ENCODE assay signal across 28 cellular contexts in genomic region chrX:153954618-153955450, GRCh38. TPM values are rescaled to one million over a fixed set of nuclear protein-coding genes. Genes with fewer than 3 reads are reported as not detected.
DNase-seq lines count a peak whose midpoint lies in the region; ATAC-seq and TF ChIP-seq lines count a peak whose summit lies in the region.
"Had no signal": no experiment of that assay in that cellular context is flagged by ENCODE, and none has a peak within 500 bp of the region (broad histone marks: within the 10 kb centered on the region; RNA-seq: fewer than 3 reads in every experiment).

No MANE protein-coding gene starts in this region.

- BruUV-seq in IMR-90 (replicated peaks; lab: Mats Ljungman, UMichigan), result TSS peak; percentile 50

- H3K27ac ChIP-seq in IMR-90 (ENCODE audit: insufficient read depth, low read length), result no peak overlapping the region
- H3K27ac ChIP-seq in gastroesophageal sphincter, result peak overlapping the region; percentile 83 to 90 (median 88)
- H3K27ac ChIP-seq: body of pancreas, ovary had no signal

- H3K4me3 ChIP-seq in IMR-90 (ENCODE audit: insufficient read depth, low read depth, low read length) (no peak overlapping the region), gastroesophageal sphincter (peak overlapping the region in 1 of 2 donors; percentile 44)
- H3K4me3 ChIP-seq: body of pancreas, ovary had no signal

- 90% methylated on average over 21 of the region's 50 CpGs; no CpG with 5 or more reads in 1 of the 2 experiments for WGBS in IMR-90 (ENCODE audit: extremely low coverage in 2 of 2, insufficient read length in 1 of 2), 2 experiments
- WGBS in gastroesophageal sphincter (ENCODE audit: low coverage in 1 of 2), 2 donors, result no CpG with 5 or more reads among the region's 50 CpGs

- no peak overlapping the region for H3K4ac ChIP-seq in IMR-90 (ENCODE audit: low read depth, low read length)

- dilution Hi-C loops in IMR-90 (cut with HindIII; ENCODE audit: low sequenced_read_pairs, unreplicated experiment), result no loop called here

- H3K18ac ChIP-seq in IMR-90 (ENCODE audit: low read depth, low read length), result no peak overlapping the region

- H3K56ac ChIP-seq in IMR-90 (ENCODE audit: extremely low read depth, insufficient read depth, low read length), result no peak overlapping the region

- no peak for TF ChIP-seq POLR2A in IMR-90 (IDR thresholded peaks at IDR 0.05; ENCODE audit: low read depth, low read length)
- no peak for TF ChIP-seq POLR2A in gastroesophageal sphincter (IDR thresholded peaks at IDR 0.05)

- no peak overlapping the region for H2BK5ac ChIP-seq in IMR-90 (ENCODE audit: low read depth, low read length, poor library complexity, severe bottlenecking)

- no peak overlapping the region for H3K4me2 ChIP-seq in IMR-90 (ENCODE audit: low read depth, low read length)

- H4K91ac ChIP-seq in IMR-90 (ENCODE audit: insufficient read depth, low read depth, low read length), result no peak overlapping the region

- peaks cover 4% of the 10 kb centered on the region for H3K4me1 ChIP-seq in IMR-90 (ENCODE audit: control insufficient read depth, insufficient read depth, low read length)
- H3K4me1 ChIP-seq in gastroesophageal sphincter, result peaks cover 0 to 55% (median 0%) of the 10 kb centered on the region in 3 donors
- H3K4me1 ChIP-seq: body of pancreas had no signal

- TF ChIP-seq RAD21 in IMR-90 (IDR thresholded peaks at IDR 0.05; ENCODE audit: low read length), result no peak

- no peak for TF ChIP-seq EP300 in gastroesophageal sphincter (IDR thresholded peaks at IDR 0.05)

- intact Hi-C loops in activated CD4-positive, alpha-beta T cell treated with anti-CD3 and anti-CD28 coated beads, Interleukin-2, amount 10 ng/mL, durations not matched to agents 24 days and 14 days (cut with micrococcal nuclease), result no loop called here
- intact Hi-C loops in IMR-90 (cut with micrococcal nuclease), result no loop called here

- no peak overlapping the region for H2AK9ac ChIP-seq in IMR-90 (replicated peaks; ENCODE audit: low read depth, low read length, poor library complexity)

- no peak overlapping the region for H3K23ac ChIP-seq in IMR-90 (ENCODE audit: low read depth, low read length)

- H3K9ac ChIP-seq in IMR-90 (ENCODE audit: low read depth, low read length), result no peak overlapping the region

- H2BK20ac ChIP-seq in IMR-90 (ENCODE audit: low read depth, low read length), result no peak overlapping the region

- H4K5ac ChIP-seq in IMR-90 (ENCODE audit: low read depth, low read length), result no peak overlapping the region

- H2BK120ac ChIP-seq in IMR-90 (ENCODE audit: low read depth, low read length), result no peak overlapping the region

- no peaks in the 10 kb centered on the region for H3K9me3 Mint-ChIP-seq in activated CD4-positive, alpha-beta T cell treated with anti-CD3 and anti-CD28 coated beads, Interleukin-2, amount 10 ng/mL, durations not matched to agents 24 days and 14 days
- no peaks in the 10 kb centered on the region for H3K9me3 Mint-ChIP-seq in stimulated activated effector memory CD8-positive, alpha-beta T cell treated with anti-CD3 and anti-CD28 coated beads, Interleukin-12 subunit alpha, Interleukin-12 subunit beta, amount 100 ng/mL, for 72 hours
- H3K9me3 Mint-ChIP-seq: natural killer cell treated with Interleukin-12 subunit alpha and Interleukin-12 subunit beta and Interleukin-15 and Interleukin-18, amount 100 ng/mL, for 72 hours; stimulated activated naive CD8-positive, alpha-beta T cell treated with anti-CD3 and anti-CD28 coated beads, Interleukin-15, amount 100 ng/mL, for 72 hours had no signal

- H4K8ac ChIP-seq in IMR-90 (ENCODE audit: low read depth in 2 of 2, low read length in 2 of 2), result no peak overlapping the region

- POLR2A ChIA-PET in IMR-90 (lab: Charles Lee; ENCODE audit: unreplicated experiment), result no interaction called here

- no peak for DNase-seq in activated CD4-positive, alpha-beta T cell treated with anti-CD3 and anti-CD28 coated beads, Interleukin-2, amount 10 ng/mL, durations not matched to agents 24 days and 14 days
- DNase-seq in activated CD4-positive, alpha-beta T cell treated with anti-CD3 and anti-CD28 coated beads for 4 hours, result no peak
- DNase-seq in IMR-90 (no peak), NCI-H82 treated with DMSO at 0.1 percent for 48 hours (lab: John Stamatoyannopoulos, UW; ENCODE audit: unreplicated experiment) (no peak)
- DNase-seq in stimulated activated effector memory CD8-positive, alpha-beta T cell treated with anti-CD3 and anti-CD28 coated beads, Interleukin-12 subunit alpha, Interleukin-12 subunit beta, amount 100 ng/mL, for 72 hours (ENCODE audit: low spot score in 2 of 2), result no peak
- DNase-seq: activated CD4-positive, alpha-beta T cell treated with anti-CD3 and anti-CD28 coated beads for 48 hours; activated effector memory CD4-positive, alpha-beta T cell treated with anti-CD3 and anti-CD28 coated beads, Interleukin-2, amount 50 U/mL, for 16 hours; AML-193; body of pancreas; DMS79; GF-D8; KG1; left ventricle myocardium superior; midbrain; NCI-H146; NCI-H2171; NCI-H524 treated with DMSO at 0.1 percent for 48 hours; ovary; RPMI8226; stimulated activated CD4-positive, alpha-beta T cell treated with anti-CD3 and anti-CD28 coated beads, Interleukin-4, amount 100 ng/mL, for 4 hours; stimulated activated naive CD8-positive, alpha-beta T cell treated with anti-CD3 and anti-CD28 coated beads, Interleukin-15, amount 100 ng/mL, for 72 hours; T-helper 2 cell; trophoblast cell had no signal

- peak overlapping the region; percentile 41 for H3K27ac Mint-ChIP-seq in activated CD4-positive, alpha-beta T cell treated with anti-CD3 and anti-CD28 coated beads, Interleukin-2, amount 10 ng/mL, durations not matched to agents 24 days and 14 days
- H3K27ac Mint-ChIP-seq in stimulated activated effector memory CD8-positive, alpha-beta T cell treated with anti-CD3 and anti-CD28 coated beads, Interleukin-12 subunit alpha, Interleukin-12 subunit beta, amount 100 ng/mL, for 72 hours, result peak overlapping the region; percentile 32
- H3K27ac Mint-ChIP-seq: natural killer cell treated with Interleukin-12 subunit alpha and Interleukin-12 subunit beta and Interleukin-15 and Interleukin-18, amount 100 ng/mL, for 72 hours had no signal

- H3K4me3 Mint-ChIP-seq in activated CD4-positive, alpha-beta T cell treated with anti-CD3 and anti-CD28 coated beads, Interleukin-2, amount 10 ng/mL, durations not matched to agents 24 days and 14 days, result no peak overlapping the region
- H3K4me3 Mint-ChIP-seq in stimulated activated effector memory CD8-positive, alpha-beta T cell treated with anti-CD3 and anti-CD28 coated beads, Interleukin-12 subunit alpha, Interleukin-12 subunit beta, amount 100 ng/mL, for 72 hours, result no peak overlapping the region
- H3K4me3 Mint-ChIP-seq: natural killer cell treated with Interleukin-12 subunit alpha and Interleukin-12 subunit beta and Interleukin-15 and Interleukin-18, amount 100 ng/mL, for 72 hours; stimulated activated naive CD8-positive, alpha-beta T cell treated with anti-CD3 and anti-CD28 coated beads, Interleukin-15, amount 100 ng/mL, for 72 hours had no signal

- no peaks in the 10 kb centered on the region for H3K27me3 Mint-ChIP-seq in activated CD4-positive, alpha-beta T cell treated with anti-CD3 and anti-CD28 coated beads, Interleukin-2, amount 10 ng/mL, durations not matched to agents 24 days and 14 days
- H3K27me3 Mint-ChIP-seq: natural killer cell treated with Interleukin-12 subunit alpha and Interleukin-12 subunit beta and Interleukin-15 and Interleukin-18, amount 100 ng/mL, for 72 hours; stimulated activated naive CD8-positive, alpha-beta T cell treated with anti-CD3 and anti-CD28 coated beads, Interleukin-15, amount 100 ng/mL, for 72 hours had no signal

- no peaks in the 10 kb centered on the region for H4K20me1 ChIP-seq in IMR-90 (ENCODE audit: insufficient read depth, low read length)

- in situ Hi-C loops in IMR-90 (cut with MboI; ENCODE audit: low sequenced_read_pairs), result no loop called here

- no peak overlapping the region for H2BK15ac ChIP-seq in IMR-90 (ENCODE audit: low read depth, low read length)

- CTCF ChIA-PET in IMR-90 (lab: Yijun Ruan, JAX), result no interaction called here

- peaks cover 40% of the 10 kb centered on the region for H3K36me3 Mint-ChIP-seq in activated CD4-positive, alpha-beta T cell treated with anti-CD3 and anti-CD28 coated beads, Interleukin-2, amount 10 ng/mL, durations not matched to agents 24 days and 14 days (ENCODE audit: low read depth)
- peaks cover 78% of the 10 kb centered on the region for H3K36me3 Mint-ChIP-seq in stimulated activated effector memory CD8-positive, alpha-beta T cell treated with anti-CD3 and anti-CD28 coated beads, Interleukin-12 subunit alpha, Interleukin-12 subunit beta, amount 100 ng/mL, for 72 hours
- H3K36me3 Mint-ChIP-seq: natural killer cell treated with Interleukin-12 subunit alpha and Interleukin-12 subunit beta and Interleukin-15 and Interleukin-18, amount 100 ng/mL, for 72 hours had no signal

- peaks cover 4% of the 10 kb centered on the region for H3K4me1 Mint-ChIP-seq in activated CD4-positive, alpha-beta T cell treated with anti-CD3 and anti-CD28 coated beads, Interleukin-2, amount 10 ng/mL, durations not matched to agents 24 days and 14 days
- H3K4me1 Mint-ChIP-seq in stimulated activated effector memory CD8-positive, alpha-beta T cell treated with anti-CD3 and anti-CD28 coated beads, Interleukin-12 subunit alpha, Interleukin-12 subunit beta, amount 100 ng/mL, for 72 hours, result no peaks in the 10 kb centered on the region

- H3K14ac ChIP-seq in IMR-90 (replicated peaks; ENCODE audit: low read depth, low read length), result no peak overlapping the region

- H3K79me1 ChIP-seq in IMR-90 (ENCODE audit: low read depth in 1 of 2, low read length in 2 of 2), result peaks cover 0 to 6% of the 10 kb centered on the region in 2 experiments; a peak in 2 of 4 replicates

- H3K27me3 ChIP-seq in IMR-90 (ENCODE audit: control insufficient read depth, insufficient read depth, low read length), result no peaks in the 10 kb centered on the region
- no peaks in the 10 kb centered on the region for H3K27me3 ChIP-seq in gastroesophageal sphincter
- H3K27me3 ChIP-seq: body of pancreas, ovary had no signal

- no peak for TF ChIP-seq CTCF in IMR-90 (conservative IDR thresholded peaks at IDR 0.05; ENCODE audit: low read depth, low read length)
- no peak for TF ChIP-seq CTCF in gastroesophageal sphincter (IDR thresholded peaks at IDR 0.05)

- no peak for ATAC-seq in IMR-90 (ENCODE audit: low read depth)
- no peak for ATAC-seq in gastroesophageal sphincter
- ATAC-seq in stimulated activated effector memory CD8-positive, alpha-beta T cell treated with anti-CD3 and anti-CD28 coated beads, Interleukin-12 subunit alpha, Interleukin-12 subunit beta, amount 100 ng/mL, for 72 hours, result no peak
- ATAC-seq in GM18867 (IDR thresholded peaks at IDR 0.05; ENCODE audit: unreplicated experiment), result no peak
- no peak for ATAC-seq in GM19395 (IDR thresholded peaks at IDR 0.05; ENCODE audit: unreplicated experiment)
- ATAC-seq: body of pancreas; natural killer cell treated with Interleukin-12 subunit alpha and Interleukin-12 subunit beta and Interleukin-15 and Interleukin-18, amount 100 ng/mL, for 72 hours; right cardiac atrium; stimulated activated naive CD8-positive, alpha-beta T cell treated with anti-CD3 and anti-CD28 coated beads, Interleukin-15, amount 100 ng/mL, for 72 hours had no signal

- H3K9me3 ChIP-seq in IMR-90 (ENCODE audit: control insufficient read depth, insufficient read depth, low read length), result no peaks in the 10 kb centered on the region
- no peaks in the 10 kb centered on the region for H3K9me3 ChIP-seq in gastroesophageal sphincter
- H3K9me3 ChIP-seq: body of pancreas, ovary had no signal

- no peak overlapping the region for H2AFZ ChIP-seq in IMR-90 (replicated peaks; ENCODE audit: low read length, poor library complexity)

- no peaks in the 10 kb centered on the region for H3K9me1 ChIP-seq in IMR-90 (ENCODE audit: insufficient read depth, low read length)

- peaks cover 82% of the 10 kb centered on the region for H3K36me3 ChIP-seq in IMR-90 (ENCODE audit: control insufficient read depth, insufficient read depth, low read length)
- peaks cover 0 to 91% of the 10 kb centered on the region in 2 donors for H3K36me3 ChIP-seq in gastroesophageal sphincter
- H3K36me3 ChIP-seq: ovary had no signal

- no peak overlapping the region for H2AK5ac ChIP-seq in IMR-90 (ENCODE audit: low read depth, low read length)

RNA-seq across cellular contexts. Expression of gene RENBP, which starts 10.4 kb away (rescaled TPM):
- 13.7 and 15.1 TPM in 2 replicates for total RNA-seq in activated CD4-positive, alpha-beta T cell treated with anti-CD3 and anti-CD28 coated beads, Interleukin-2, amount 10 ng/mL, durations not matched to agents 24 days and 14 days
- total RNA-seq in IMR-90 (2012; rRNA removed), result 0.18 TPM in 1 of 2 replicates, not detected in the other
- 0.10 and 0.15 TPM in 2 replicates for polyA plus RNA-seq in IMR-90 (2012; rRNA removed)
- polyA plus RNA-seq in IMR-90 (2012; cell fraction: cytosol; rRNA removed), result 0.13 TPM in 1 of 2 replicates, not detected in the other
- 0.35 and 0.52 TPM in 2 replicates for polyA plus RNA-seq in IMR-90 (2012; cell fraction: nucleus; rRNA removed; ENCODE audit: low replicate concordance)
- total RNA-seq in gastroesophageal sphincter, result 10 to 100 TPM in 3 of 4 donors, 1 to 10 TPM in 1; 8.1 to 15.0 (median 12.5) TPM

RNA-seq across cellular contexts. Expression of gene HCFC1, which starts 16.8 kb away (rescaled TPM):
- 107 and 109 TPM in 2 replicates for total RNA-seq in activated CD4-positive, alpha-beta T cell treated with anti-CD3 and anti-CD28 coated beads, Interleukin-2, amount 10 ng/mL, durations not matched to agents 24 days and 14 days
- total RNA-seq in IMR-90 (2012; rRNA removed) (3.2 and 4.4 TPM in 2 replicates), gastroesophageal sphincter (10 to 100 TPM; 32.9 to 94.4 (median 43.1) TPM)
- 17.6 and 19.0 TPM in 2 replicates for polyA plus RNA-seq in IMR-90 (2012; rRNA removed)
- polyA plus RNA-seq in IMR-90 (2012; cell fraction: cytosol; rRNA removed), result 12.9 and 16.8 TPM in 2 replicates
- polyA plus RNA-seq in IMR-90 (2012; cell fraction: nucleus; rRNA removed; ENCODE audit: low replicate concordance), result 21.4 and 46.2 TPM in 2 replicates

RNA-seq across cellular contexts. Expression of gene TMEM187, which starts 17.7 kb away (rescaled TPM):
- 2.4 and 3.8 TPM in 2 replicates for total RNA-seq in activated CD4-positive, alpha-beta T cell treated with anti-CD3 and anti-CD28 coated beads, Interleukin-2, amount 10 ng/mL, durations not matched to agents 24 days and 14 days
- total RNA-seq in IMR-90 (2012; rRNA removed), result 2.8 and 3.4 TPM in 2 replicates
- 6.2 and 6.3 TPM in 2 replicates for polyA plus RNA-seq in IMR-90 (2012; rRNA removed)
- 4.8 and 12.1 TPM in 2 replicates for polyA plus RNA-seq in IMR-90 (2012; cell fraction: cytosol; rRNA removed)
- 3.3 and 9.5 TPM in 2 replicates for polyA plus RNA-seq in IMR-90 (2012; cell fraction: nucleus; rRNA removed; ENCODE audit: low replicate concordance)
- 1 to 10 TPM; 1.5 to 9.5 (median 5.4) TPM for total RNA-seq in gastroesophageal sphincter

RNA-seq across cellular contexts. Expression of gene NAA10, which starts 20.0 kb away (rescaled TPM):
- 153 and 168 TPM in 2 replicates for total RNA-seq in activated CD4-positive, alpha-beta T cell treated with anti-CD3 and anti-CD28 coated beads, Interleukin-2, amount 10 ng/mL, durations not matched to agents 24 days and 14 days
- total RNA-seq in IMR-90 (2012; rRNA removed) (98.6 and 118 TPM in 2 replicates), gastroesophageal sphincter (100 to 1,000 TPM in 1 of 4 donors, 10 to 100 TPM in 3; 68.3 to 103 (median 89.2) TPM)
- polyA plus RNA-seq in IMR-90 (2012; rRNA removed), result 150 and 172 TPM in 2 replicates
- 86.7 and 192 TPM in 2 replicates for polyA plus RNA-seq in IMR-90 (2012; cell fraction: cytosol; rRNA removed)
- 176 and 320 TPM in 2 replicates for polyA plus RNA-seq in IMR-90 (2012; cell fraction: nucleus; rRNA removed; ENCODE audit: low replicate concordance)

RNA-seq across cellular contexts. Expression of gene ARHGAP4, which starts 28.8 kb away (rescaled TPM):
- total RNA-seq in activated CD4-positive, alpha-beta T cell treated with anti-CD3 and anti-CD28 coated beads, Interleukin-2, amount 10 ng/mL, durations not matched to agents 24 days and 14 days, result 135 and 137 TPM in 2 replicates
- total RNA-seq in IMR-90 (2012; rRNA removed), result 0.18 and 0.28 TPM in 2 replicates
- 0.72 and 0.79 TPM in 2 replicates for polyA plus RNA-seq in IMR-90 (2012; rRNA removed)
- 0.11 and 0.22 TPM in 2 replicates for polyA plus RNA-seq in IMR-90 (2012; cell fraction: cytosol; rRNA removed)
- 3.0 and 7.9 TPM in 2 replicates for polyA plus RNA-seq in IMR-90 (2012; cell fraction: nucleus; rRNA removed; ENCODE audit: low replicate concordance)
- 10 to 100 TPM; 10.9 to 26.0 (median 18.1) TPM for total RNA-seq in gastroesophageal sphincter
